8 cellular contexts compared by ENCODE assay signal in the genomic region with DNA sequence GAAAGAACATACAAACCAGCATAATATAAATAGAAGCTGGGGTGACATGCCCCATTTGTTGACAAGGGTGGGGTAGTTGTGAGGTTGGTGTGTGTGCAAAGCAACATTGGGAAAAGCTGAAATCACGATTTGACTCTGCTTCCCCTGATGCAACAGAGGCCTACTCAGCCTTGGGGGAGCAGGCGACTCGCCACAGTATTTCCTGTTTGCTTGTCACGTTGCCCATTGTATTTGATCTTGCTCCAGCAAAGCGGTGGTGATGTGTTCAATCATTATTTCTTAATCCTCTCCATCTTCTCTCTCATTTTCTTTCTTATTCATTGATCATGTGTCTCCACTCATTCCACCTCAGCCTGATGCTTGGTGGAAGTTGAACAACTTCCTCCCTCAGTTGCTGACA.
DNase-seq lines count a peak whose midpoint lies in the region; ATAC-seq and TF ChIP-seq lines count a peak whose summit lies in the region.

No MANE protein-coding gene starts in this region.

- H3K4me1 ChIP-seq in CD8-positive, alpha-beta T cell (ENCODE audit: insufficient read depth, low read length) = peaks cover 18% of the 10 kb centered on the region

- no peak for TF ChIP-seq CTCF in CD8-positive, alpha-beta T cell (IDR thresholded peaks at IDR 0.05)
- TF ChIP-seq CTCF in nephron progenitor cell (IDR thresholded peaks at IDR 0.05) = no peak

- CTCF ChIA-PET in CD8-positive, alpha-beta T cell (lab: Charles Lee) = interaction anchor here (1.2 to 1.5 kb wide), 2 partner anchors 9 to 164 kb away, joined by 3 to 4 read pairs; no protein-coding TSS in a partner anchor

- no peak overlapping the region for H3K4me3 ChIP-seq in CD8-positive, alpha-beta T cell (ENCODE audit: low read depth, low read length)

- peak; percentile 8 to 73 (median 45) for DNase-seq in CD8-positive, alpha-beta T cell
- DNase-seq in T-helper 9 cell (peak; percentile 22), left ventricle myocardium superior (no peak), nephron progenitor cell (no peak), nucleus accumbens (lab: John Stamatoyannopoulos, UW) (no peak)
- peak; percentile 9 for DNase-seq in effector CD4-positive, alpha-beta T cell
- peak; percentile 19 to 22 for DNase-seq in stimulated activated CD4-positive, alpha-beta T cell treated with anti-CD3 and anti-CD28 coated beads, Interleukin-2, amount 100 ng/mL, for 48 hours

- no peaks in the 10 kb centered on the region for H3K9me3 Mint-ChIP-seq in CD8-positive, alpha-beta T cell
- H3K9me3 Mint-ChIP-seq in nephron progenitor cell = no peaks in the 10 kb centered on the region

- H3K27ac ChIP-seq in CD8-positive, alpha-beta T cell (ENCODE audit: low read depth, low read length) = no peak overlapping the region

- H3K9me3 ChIP-seq in CD8-positive, alpha-beta T cell (ENCODE audit: low read length) = no peaks in the 10 kb centered on the region

- POLR2A ChIA-PET in CD8-positive, alpha-beta T cell (lab: Charles Lee) = interaction anchor here (1.1 to 1.7 kb wide), 2 partner anchors 9 to 165 kb away, joined by 9 to 18 read pairs; partner anchors contain the start of gene CITED2

- ATAC-seq in CD8-positive, alpha-beta T cell = peak; percentile 89
- ATAC-seq in HG02885 (IDR thresholded peaks at IDR 0.05; ENCODE audit: poor library complexity, unreplicated experiment) = peak; percentile 81
- ATAC-seq in left ventricle myocardium superior = no peak

- peaks cover 33% of the 10 kb centered on the region for H3K4me1 Mint-ChIP-seq in CD8-positive, alpha-beta T cell (ENCODE audit: low read depth)
- H3K4me1 Mint-ChIP-seq in nephron progenitor cell = peaks cover 48% of the 10 kb centered on the region

- intact Hi-C loops in CD8-positive, alpha-beta T cell (cut with DNase I, micrococcal nuclease) = no loop called here
- intact Hi-C loops in left ventricle myocardium superior (cut with micrococcal nuclease) = no loop called here

- H3K27me3 Mint-ChIP-seq in CD8-positive, alpha-beta T cell (ENCODE audit: low read depth) = no peaks in the 10 kb centered on the region
- peaks cover 4% of the 10 kb centered on the region for H3K27me3 Mint-ChIP-seq in nephron progenitor cell (ENCODE audit: low read depth, poor library complexity)

- no peaks in the 10 kb centered on the region for H3K36me3 ChIP-seq in CD8-positive, alpha-beta T cell (ENCODE audit: insufficient read depth, low read length)

- peak overlapping the region; percentile 32 for H3K4me3 Mint-ChIP-seq in CD8-positive, alpha-beta T cell
- H3K4me3 Mint-ChIP-seq in nephron progenitor cell = no peak overlapping the region

- H3K36me3 Mint-ChIP-seq in CD8-positive, alpha-beta T cell = no peaks in the 10 kb centered on the region
- H3K36me3 Mint-ChIP-seq in nephron progenitor cell (ENCODE audit: low read depth) = no peaks in the 10 kb centered on the region

- no peaks in the 10 kb centered on the region for H3K27me3 ChIP-seq in CD8-positive, alpha-beta T cell (ENCODE audit: insufficient read depth, low read length)

- peak overlapping the region; percentile 76 for H3K27ac Mint-ChIP-seq in CD8-positive, alpha-beta T cell
- no peak overlapping the region for H3K27ac Mint-ChIP-seq in nephron progenitor cell

Comparison
In these comparisons a context has a peak if more than half of its experiments do, and no peak if none do; other contexts are left out.
1. DNase-seq: peak in CD8-positive, alpha-beta T cell (7 of 7), T-helper 9 cell (single experiment), effector CD4-positive, alpha-beta T cell (single experiment) and stimulated activated CD4-positive, alpha-beta T cell treated with anti-CD3 and anti-CD28 coated beads, Interleukin-2, amount 100 ng/mL, for 48 hours (2 of 2); none in left ventricle myocardium superior (single experiment), nephron progenitor cell (single experiment) and nucleus accumbens (0 of 56).